9 cellular contexts compared by ENCODE assay signal in the genomic region with DNA sequence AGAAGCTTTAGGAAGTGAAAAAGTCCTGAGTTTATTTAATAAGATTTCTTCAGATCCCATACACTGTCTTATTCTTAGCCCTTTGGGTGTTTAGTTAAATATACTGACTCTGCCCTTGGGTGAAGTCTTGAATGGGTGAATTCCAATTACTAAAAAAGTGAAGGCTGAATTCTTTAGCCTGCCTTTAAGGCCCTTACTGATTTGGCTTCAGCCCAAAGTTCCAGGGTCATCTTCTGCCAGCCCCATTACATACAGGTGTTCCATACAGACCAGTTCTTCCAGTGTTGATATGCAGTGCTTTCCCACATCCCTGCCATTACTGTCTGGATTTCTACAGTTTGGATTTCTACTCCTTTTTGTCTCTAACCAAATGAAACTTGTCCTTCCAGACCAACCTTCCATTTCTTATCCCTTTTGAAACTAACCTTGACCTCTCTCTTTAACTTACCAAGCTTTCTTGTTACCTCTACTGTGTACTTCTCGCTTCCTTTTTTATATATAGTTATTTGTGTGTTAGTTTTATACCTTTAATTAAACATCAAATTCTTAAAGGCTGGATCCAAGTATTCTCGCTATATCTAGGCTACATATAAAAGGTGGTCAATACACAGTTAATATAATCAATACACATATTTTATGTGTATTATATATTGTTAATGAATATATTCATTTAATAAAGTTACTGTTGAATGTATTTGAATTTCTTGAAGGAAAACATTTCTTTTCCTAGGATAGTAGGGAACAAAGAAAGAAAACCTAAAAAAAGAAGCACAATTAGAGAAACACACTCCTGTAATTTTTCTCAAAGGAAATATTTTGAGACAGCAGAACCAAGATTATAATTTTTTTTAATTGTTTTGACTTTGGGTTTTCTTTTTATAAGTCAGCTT. TPM values are rescaled to one million over a fixed set of nuclear protein-coding genes. Genes with fewer than 3 reads are reported as not detected.
DNase-seq lines count a peak whose midpoint lies in the region; ATAC-seq and TF ChIP-seq lines count a peak whose summit lies in the region.
"Had no signal": no experiment of that assay in that cellular context is flagged by ENCODE, and none has a peak within 500 bp of the region (broad histone marks: within the 10 kb centered on the region; RNA-seq: fewer than 3 reads in every experiment).

No MANE protein-coding gene starts in this region.

- H3K27me3 Mint-ChIP-seq in natural killer cell treated with Interleukin-12 subunit alpha and Interleukin-12 subunit beta and Interleukin-15 and Interleukin-18, amount 100 ng/mL, for 72 hours, result no peaks in the 10 kb centered on the region

- DNase-seq in adrenal gland (no peak), kidney tubule cell (ENCODE audit: low spot score) (no peak), ovary (no peak), hippocampal formation (lab: John Stamatoyannopoulos, UW) (no peak), NCI-H1417 (lab: John Stamatoyannopoulos, UW) (no peak)
- no peak for DNase-seq in natural killer cell treated with Interleukin-12 subunit alpha and Interleukin-12 subunit beta and Interleukin-15 and Interleukin-18, amount 100 ng/mL, for 72 hours (ENCODE audit: low spot score)
- DNase-seq: NCI-H1436 treated with DMSO at 0.1 percent for 48 hours had no signal

- H3K27me3 ChIP-seq in adrenal gland (no peaks in the 10 kb centered on the region), ovary (no peaks in the 10 kb centered on the region)

- no peaks in the 10 kb centered on the region for H3K9me3 Mint-ChIP-seq in natural killer cell treated with Interleukin-12 subunit alpha and Interleukin-12 subunit beta and Interleukin-15 and Interleukin-18, amount 100 ng/mL, for 72 hours

- intact Hi-C loops in adrenal gland (cut with DNase I) (no loop called here), ovary (cut with DNase I) (no loop called here)

- TF ChIP-seq POLR2A in adrenal gland (IDR thresholded peaks at IDR 0.05) (no peak), ovary (IDR thresholded peaks at IDR 0.05) (no peak)

- WGBS in adrenal gland, 4 donors, result 77 to 91% (median 79%) methylated on average over 2 of the region's 2 CpGs
- 84 to 93% (median 92%) methylated on average over 2 of the region's 2 CpGs for WGBS in ovary, 3 donors

- peak; percentile 35 for ATAC-seq in HG02884 (IDR thresholded peaks at IDR 0.05; ENCODE audit: unreplicated experiment)
- ATAC-seq in natural killer cell treated with Interleukin-12 subunit alpha and Interleukin-12 subunit beta and Interleukin-15 and Interleukin-18, amount 100 ng/mL, for 72 hours, result no peak

- peak overlapping the region; percentile 60 for H3K4me3 Mint-ChIP-seq in natural killer cell treated with Interleukin-12 subunit alpha and Interleukin-12 subunit beta and Interleukin-15 and Interleukin-18, amount 100 ng/mL, for 72 hours

- H3K4me1 ChIP-seq in adrenal gland (replicated peaks in 1 of 2) (peaks cover 10 to 68% of the 10 kb centered on the region in 2 donors), ovary (ENCODE audit: insufficient read depth) (peaks cover 11% of the 10 kb centered on the region)

- H3K9me3 ChIP-seq in adrenal gland (replicated peaks in 1 of 3), result no peaks in the 10 kb centered on the region
- no peaks in the 10 kb centered on the region for H3K9me3 ChIP-seq in ovary

- no peaks in the 10 kb centered on the region for H3K36me3 Mint-ChIP-seq in natural killer cell treated with Interleukin-12 subunit alpha and Interleukin-12 subunit beta and Interleukin-15 and Interleukin-18, amount 100 ng/mL, for 72 hours

- H3K27ac ChIP-seq in adrenal gland (peak overlapping the region in 3 of 5 donors; percentile 43 to 51 (median 47)), ovary (no peak overlapping the region)

- no peaks in the 10 kb centered on the region for H3K36me3 ChIP-seq in adrenal gland (replicated peaks in 1 of 2)
- H3K36me3 ChIP-seq in ovary, result no peaks in the 10 kb centered on the region

- peaks cover 58 to 82% of the 10 kb centered on the region in 2 donors for H3K4me1 Mint-ChIP-seq in natural killer cell treated with Interleukin-12 subunit alpha and Interleukin-12 subunit beta and Interleukin-15 and Interleukin-18, amount 100 ng/mL, for 72 hours (ENCODE audit: low read depth in 2 of 2)

- TF ChIP-seq CTCF in adrenal gland (IDR thresholded peaks at IDR 0.05) (no peak), ovary (IDR thresholded peaks at IDR 0.05) (no peak)

- H3K4me3 ChIP-seq in GM08714 (ENCODE audit: low read length), result peak overlapping the region; percentile 31; the same call in 1 of the 2 replicates
- H3K4me3 ChIP-seq in adrenal gland, result no peak overlapping the region
- no peak overlapping the region for H3K4me3 ChIP-seq in ovary

- no peak for TF ChIP-seq EP300 in ovary (IDR thresholded peaks at IDR 0.05)

- peak overlapping the region; percentile 88 to 89 for H3K27ac Mint-ChIP-seq in natural killer cell treated with Interleukin-12 subunit alpha and Interleukin-12 subunit beta and Interleukin-15 and Interleukin-18, amount 100 ng/mL, for 72 hours

RNA-seq across cellular contexts. Expression of gene MBNL1, which starts 15.0 kb away (rescaled TPM):
- total RNA-seq in adrenal gland, result 100 to 1,000 TPM in 6 of 8 donors, 10 to 100 TPM in 2; 85.5 to 252 (median 149) TPM
- 10 to 100 TPM; 30.6 to 63.8 (median 36.2) TPM for polyA plus RNA-seq in adrenal gland
- total RNA-seq in natural killer cell treated with Interleukin-12 subunit alpha and Interleukin-12 subunit beta and Interleukin-15 and Interleukin-18, amount 100 ng/mL, for 72 hours, result 100 to 1,000 TPM; 353 to 509 TPM
- 100 to 1,000 TPM; 117 to 152 (median 127) TPM for total RNA-seq in ovary
- 10 to 100 TPM; 39.7 to 66.1 TPM for polyA plus RNA-seq in ovary

Comparison
In these comparisons a context has a peak if more than half of its experiments do, and no peak if none do; other contexts are left out.
1. H3K27ac ChIP-seq: peak in adrenal gland (3 of 5); none in ovary (0 of 2).